In genomic region chr16:88624481-88624880, GRCh38 we compare ENCODE assay signal across 1 cellular context.
TF ChIP-seq lines count a peak whose summit lies in the region.

No MANE protein-coding gene starts in this region.

TF ChIP-seq in K562, 482 proteins besides CTCF, POLR2A, EP300 and RAD21:
- peak; percentile 38 for TF ChIP-seq POLR2G (IDR thresholded peaks at IDR 0.05; ENCODE audit: low read depth, low read length)
- TF ChIP-seq ZNF764 (CRISPR knock-in tag; IDR thresholded peaks at IDR 0.05; ENCODE audit: low read depth) = no peak
- TF ChIP-seq PCBP1 (IDR thresholded peaks at IDR 0.05; ENCODE audit: low read depth, low read length, poor library complexity, severe bottlenecking) = peak; percentile 26
